ENCODE assay signal across 9 cellular contexts in genomic region chr9:21402387-21403247, GRCh38. TPM values are rescaled to one million over a fixed set of nuclear protein-coding genes. Genes with fewer than 3 reads are reported as not detected.
DNase-seq lines count a peak whose midpoint lies in the region; ATAC-seq and TF ChIP-seq lines count a peak whose summit lies in the region.
"Had no signal": no experiment of that assay in that cellular context is flagged by ENCODE, and none has a peak within 500 bp of the region (broad histone marks: within the 10 kb centered on the region; RNA-seq: fewer than 3 reads in every experiment).

No MANE protein-coding gene starts in this region.

- no peaks in the 10 kb centered on the region for H3K9me3 Mint-ChIP-seq in activated CD4-positive, alpha-beta T cell treated with anti-CD3 and anti-CD28 coated beads, Interleukin-2, amount 10 ng/mL, durations not matched to agents 24 days and 14 days

- H2AK5ac ChIP-seq in trophoblast cell (ENCODE audit: low read length), result no peak overlapping the region

- TF ChIP-seq POLR2A in esophagus squamous epithelium (IDR thresholded peaks at IDR 0.05), result no peak

- no peak overlapping the region for H3K18ac ChIP-seq in trophoblast cell (ENCODE audit: low read length)

- H3K36me3 ChIP-seq in HUES64 (ENCODE audit: insufficient read depth, low read length), result no peaks in the 10 kb centered on the region
- no peaks in the 10 kb centered on the region for H3K36me3 ChIP-seq in esophagus squamous epithelium
- H3K36me3 ChIP-seq in trophoblast cell (ENCODE audit: control insufficient read depth in 1 of 2, insufficient read depth in 2 of 2, low read length in 2 of 2), result no peaks in the 10 kb centered on the region

- H3K9me3 ChIP-seq in HUES64 (ENCODE audit: insufficient read depth, low read depth, low read length) (no peaks in the 10 kb centered on the region), esophagus squamous epithelium (no peaks in the 10 kb centered on the region), trophoblast cell (ENCODE audit: insufficient read depth, low read depth, low read length) (no peaks in the 10 kb centered on the region)

- H3K9ac ChIP-seq in HUES64 (ENCODE audit: low read depth, low read length) (0 out of 2 replicates have a peak overlapping the region, but pooled peaks have one; percentile 25), trophoblast cell (ENCODE audit: low read length) (no peak overlapping the region)

- H3K23ac ChIP-seq in trophoblast cell (ENCODE audit: low read length), result no peak overlapping the region

- no peak overlapping the region for H3K27ac Mint-ChIP-seq in activated CD4-positive, alpha-beta T cell treated with anti-CD3 and anti-CD28 coated beads, Interleukin-2, amount 10 ng/mL, durations not matched to agents 24 days and 14 days

- H3K79me1 ChIP-seq in trophoblast cell (ENCODE audit: low read length), result no peaks in the 10 kb centered on the region

- no peak overlapping the region for H2BK12ac ChIP-seq in trophoblast cell (ENCODE audit: low read length)

- ATAC-seq in HG03045 (IDR thresholded peaks at IDR 0.05; ENCODE audit: unreplicated experiment), result no peak

- no peak for DNase-seq in activated CD4-positive, alpha-beta T cell treated with anti-CD3 and anti-CD28 coated beads, Interleukin-2, amount 10 ng/mL, durations not matched to agents 24 days and 14 days
- no peak for DNase-seq in activated CD4-positive, alpha-beta T cell treated with anti-CD3 and anti-CD28 coated beads for 4 hours
- DNase-seq in esophagus squamous epithelium (lab: John Stamatoyannopoulos, UW) (no peak), trophoblast cell (peak in 1 of 2 donors; percentile 15), T-helper 9 cell (no peak), NCI-H748 treated with DMSO at 0.1 percent for 48 hours (lab: John Stamatoyannopoulos, UW) (no peak)

- TF ChIP-seq CTCF in esophagus squamous epithelium (IDR thresholded peaks at IDR 0.05), result no peak

- no peak overlapping the region for H4K91ac ChIP-seq in trophoblast cell (ENCODE audit: low read depth, low read length)

- peak overlapping the region; percentile 67 for H3K4me3 Mint-ChIP-seq in activated CD4-positive, alpha-beta T cell treated with anti-CD3 and anti-CD28 coated beads, Interleukin-2, amount 10 ng/mL, durations not matched to agents 24 days and 14 days

- peaks cover 2% of the 10 kb centered on the region for H3K4me1 Mint-ChIP-seq in activated CD4-positive, alpha-beta T cell treated with anti-CD3 and anti-CD28 coated beads, Interleukin-2, amount 10 ng/mL, durations not matched to agents 24 days and 14 days

- H3K27ac ChIP-seq in HUES64 (ENCODE audit: low read depth, low read length) (no peak overlapping the region), esophagus squamous epithelium (no peak overlapping the region), trophoblast cell (ENCODE audit: low read depth, low read length) (no peak overlapping the region)

- no peak overlapping the region for H2BK120ac ChIP-seq in trophoblast cell (ENCODE audit: insufficient read depth, low read length, poor library complexity)

- H4K12ac ChIP-seq in trophoblast cell (ENCODE audit: low read depth, low read length), result no peak overlapping the region

- H3K36me3 Mint-ChIP-seq in activated CD4-positive, alpha-beta T cell treated with anti-CD3 and anti-CD28 coated beads, Interleukin-2, amount 10 ng/mL, durations not matched to agents 24 days and 14 days (ENCODE audit: low read depth), result no peaks in the 10 kb centered on the region

- H3K4me2 ChIP-seq in trophoblast cell (ENCODE audit: low read length), result peak overlapping the region; percentile 85

- H2BK5ac ChIP-seq in trophoblast cell (ENCODE audit: low read depth, low read length, poor library complexity), result no peak overlapping the region

- H2AFZ ChIP-seq in trophoblast cell (ENCODE audit: insufficient read depth, low read length, poor library complexity), result peak overlapping the region; percentile 56

- H3K4me3 ChIP-seq in HUES64 (ENCODE audit: low read length) (peak overlapping the region; percentile 61), esophagus squamous epithelium (peak overlapping the region; percentile 8 to 61 (median 40)), trophoblast cell (ENCODE audit: low read depth, low read length) (peak overlapping the region; percentile 61)

- intact Hi-C loops in activated CD4-positive, alpha-beta T cell treated with anti-CD3 and anti-CD28 coated beads, Interleukin-2, amount 10 ng/mL, durations not matched to agents 24 days and 14 days (cut with micrococcal nuclease), result no loop called here
- intact Hi-C loops in esophagus squamous epithelium (cut with DNase I), result no loop called here

- no peaks in the 10 kb centered on the region for H3K79me2 ChIP-seq in trophoblast cell (ENCODE audit: control insufficient read depth, insufficient read depth, low read length, poor library complexity)

- 1% methylated on average over 53 of the region's 53 CpGs for WGBS in HUES64
- WGBS in esophagus squamous epithelium, 2 donors, result 6% methylated on average over 27 of the region's 53 CpGs; no CpG with 5 or more reads in 1 of the 2 donors
- no CpG with 5 or more reads among the region's 53 CpGs for WGBS in trophoblast cell (ENCODE audit: extremely low coverage, insufficient coverage, insufficient read length)

- H3K27me3 ChIP-seq in HUES64 (ENCODE audit: insufficient read depth, low read length), result peaks cover 53% of the 10 kb centered on the region
- H3K27me3 ChIP-seq in esophagus squamous epithelium, result peaks cover 0 to 51% (median 5%) of the 10 kb centered on the region in 4 donors
- no peaks in the 10 kb centered on the region for H3K27me3 ChIP-seq in trophoblast cell (ENCODE audit: insufficient read depth, low read length)

- peaks cover 81% of the 10 kb centered on the region for H3K27me3 Mint-ChIP-seq in activated CD4-positive, alpha-beta T cell treated with anti-CD3 and anti-CD28 coated beads, Interleukin-2, amount 10 ng/mL, durations not matched to agents 24 days and 14 days

- H3K4me1 ChIP-seq in HUES64 (ENCODE audit: insufficient read depth, low read length) (no peaks in the 10 kb centered on the region), esophagus squamous epithelium (peaks cover 6 to 14% (median 10%) of the 10 kb centered on the region in 3 donors), trophoblast cell (ENCODE audit: control insufficient read depth in 1 of 2, insufficient read depth in 2 of 2, low read length in 2 of 2) (no peaks in the 10 kb centered on the region)

- no peak overlapping the region for H3K4ac ChIP-seq in trophoblast cell (ENCODE audit: low read depth, low read length)

- no peak overlapping the region for H3K14ac ChIP-seq in trophoblast cell (ENCODE audit: low read length)

- peak overlapping the region; percentile 9 for H4K8ac ChIP-seq in trophoblast cell (ENCODE audit: low read depth, low read length)

RNA-seq across cellular contexts. Expression of gene IFNA8, which starts 6.3 kb away (rescaled TPM):
- not detected in 2 replicates for total RNA-seq in activated CD4-positive, alpha-beta T cell treated with anti-CD3 and anti-CD28 coated beads, Interleukin-2, amount 10 ng/mL, durations not matched to agents 24 days and 14 days
- not detected for polyA plus RNA-seq in HUES64 (2013, experiment 1 of 2)
- polyA plus RNA-seq in HUES64 (2013, experiment 2 of 2), result not detected
- total RNA-seq in esophagus squamous epithelium, result not detected
- polyA plus RNA-seq in trophoblast cell (2013), result not detected in 2 replicates
- total RNA-seq: T-helper 2 cell treated with Interferon-gamma antibody and Interleukin-4, amounts not matched to agents 100 ng/mL and 5 ng/mL, for 36 hours had no signal

RNA-seq across cellular contexts. Expression of gene IFNA2, which starts 17.4 kb away (rescaled TPM):
- not detected in 2 replicates for total RNA-seq in activated CD4-positive, alpha-beta T cell treated with anti-CD3 and anti-CD28 coated beads, Interleukin-2, amount 10 ng/mL, durations not matched to agents 24 days and 14 days
- not detected for polyA plus RNA-seq in HUES64 (2013, experiment 1 of 2)
- polyA plus RNA-seq in HUES64 (2013, experiment 2 of 2), result not detected
- total RNA-seq in esophagus squamous epithelium, result not detected
- 0.08 TPM in 1 of 2 replicates, not detected in the other for polyA plus RNA-seq in trophoblast cell (2013)
- total RNA-seq: T-helper 2 cell treated with Interferon-gamma antibody and Interleukin-4, amounts not matched to agents 100 ng/mL and 5 ng/mL, for 36 hours had no signal

RNA-seq across cellular contexts. Expression of gene IFNA13, which starts 34.8 kb away (rescaled TPM):
- not detected in 2 replicates for total RNA-seq in activated CD4-positive, alpha-beta T cell treated with anti-CD3 and anti-CD28 coated beads, Interleukin-2, amount 10 ng/mL, durations not matched to agents 24 days and 14 days
- not detected for polyA plus RNA-seq in HUES64 (2013, experiment 1 of 2)
- polyA plus RNA-seq in HUES64 (2013, experiment 2 of 2), result not detected
- not detected for total RNA-seq in esophagus squamous epithelium
- not detected in 2 replicates for polyA plus RNA-seq in trophoblast cell (2013)
- total RNA-seq: T-helper 2 cell treated with Interferon-gamma antibody and Interleukin-4, amounts not matched to agents 100 ng/mL and 5 ng/mL, for 36 hours had no signal

RNA-seq across cellular contexts. Expression of gene IFNA1, which starts 37.6 kb away (rescaled TPM):
- not detected in 2 replicates for total RNA-seq in activated CD4-positive, alpha-beta T cell treated with anti-CD3 and anti-CD28 coated beads, Interleukin-2, amount 10 ng/mL, durations not matched to agents 24 days and 14 days
- not detected for polyA plus RNA-seq in HUES64 (2013, experiment 1 of 2)
- polyA plus RNA-seq in HUES64 (2013, experiment 2 of 2), result not detected
- not detected for total RNA-seq in esophagus squamous epithelium
- polyA plus RNA-seq in trophoblast cell (2013), result 0.08 and 0.10 TPM in 2 replicates
- total RNA-seq: T-helper 2 cell treated with Interferon-gamma antibody and Interleukin-4, amounts not matched to agents 100 ng/mL and 5 ng/mL, for 36 hours had no signal

RNA-seq across cellular contexts. Expression of gene IFNA6, which starts 51.9 kb away (rescaled TPM):
- total RNA-seq in activated CD4-positive, alpha-beta T cell treated with anti-CD3 and anti-CD28 coated beads, Interleukin-2, amount 10 ng/mL, durations not matched to agents 24 days and 14 days, result not detected in 2 replicates
- not detected for polyA plus RNA-seq in HUES64 (2013, experiment 1 of 2)
- not detected for polyA plus RNA-seq in HUES64 (2013, experiment 2 of 2)
- not detected for total RNA-seq in esophagus squamous epithelium
- polyA plus RNA-seq in trophoblast cell (2013), result not detected in 2 replicates
- total RNA-seq: T-helper 2 cell treated with Interferon-gamma antibody and Interleukin-4, amounts not matched to agents 100 ng/mL and 5 ng/mL, for 36 hours had no signal
